18 cellular contexts compared by ENCODE assay signal in genomic region chr15:60661075-60661645, GRCh38.
DNase-seq lines count a peak whose midpoint lies in the region; ATAC-seq and TF ChIP-seq lines count a peak whose summit lies in the region.
"Had no signal": no experiment of that assay in that cellular context is flagged by ENCODE, and none has a peak within 500 bp of the region (broad histone marks: within the 10 kb centered on the region; RNA-seq: fewer than 3 reads in every experiment).

No MANE protein-coding gene starts in this region.

- H3K4me3 ChIP-seq in OCI-LY3 (ENCODE audit: low read length) (no peak overlapping the region), right lobe of liver (no peak overlapping the region), testis (no peak overlapping the region)
- H3K4me3 ChIP-seq: colonic mucosa had no signal

- no peak overlapping the region for H3K27ac ChIP-seq in OCI-LY3 (ENCODE audit: low read length)
- peak overlapping the region in 2 of 3 donors; percentile 25 to 65 for H3K27ac ChIP-seq in right lobe of liver
- peak overlapping the region; percentile 26 to 42 for H3K27ac ChIP-seq in testis
- H3K27ac ChIP-seq: colonic mucosa, HL-60 had no signal

- no peaks in the 10 kb centered on the region for H3K36me3 ChIP-seq in OCI-LY3 (replicated peaks; ENCODE audit: low read depth, low read length)
- H3K36me3 ChIP-seq in right lobe of liver = no peaks in the 10 kb centered on the region
- no peaks in the 10 kb centered on the region for H3K36me3 ChIP-seq in testis (ENCODE audit: low read depth, missing control alignments)
- H3K36me3 ChIP-seq: colonic mucosa had no signal

- no peaks in the 10 kb centered on the region for H4K20me1 ChIP-seq in OCI-LY3 (ENCODE audit: insufficient read depth, low read length)

- H3K27me3 Mint-ChIP-seq in brain = no peaks in the 10 kb centered on the region
- H3K27me3 Mint-ChIP-seq: CD4-positive, alpha-beta T cell had no signal

- peak overlapping the region in 3 of 5 experiments; percentile 38 to 79 (median 77) for H3K27ac Mint-ChIP-seq in brain
- H3K27ac Mint-ChIP-seq: CD4-positive, alpha-beta T cell; mesothelial cell of epicardium had no signal

- H3K4me1 Mint-ChIP-seq in brain = peaks cover 49% of the 10 kb centered on the region

- H3K9me3 ChIP-seq in OCI-LY3 (ENCODE audit: insufficient read depth, low read length) (no peaks in the 10 kb centered on the region), right lobe of liver (no peaks in the 10 kb centered on the region), testis (no peaks in the 10 kb centered on the region)
- H3K9me3 ChIP-seq: colonic mucosa had no signal

- ATAC-seq in right lobe of liver = peak in 2 of 4 donors; percentile 39 to 47
- no peak for ATAC-seq in GM21367 (IDR thresholded peaks at IDR 0.05; ENCODE audit: unreplicated experiment)

- no peak overlapping the region for H3K9ac ChIP-seq in OCI-LY3 (ENCODE audit: low read length)

- TF ChIP-seq CTCF in OCI-LY3 (IDR thresholded peaks at IDR 0.05; ENCODE audit: low read depth, low read length) (no peak), brain (conservative IDR thresholded peaks at IDR 0.05) (no peak), right lobe of liver (IDR thresholded peaks at IDR 0.05) (no peak), testis (IDR thresholded peaks at IDR 0.05) (no peak)

- no peaks in the 10 kb centered on the region for H3K36me3 Mint-ChIP-seq in brain
- H3K36me3 Mint-ChIP-seq: mesothelial cell of epicardium had no signal

- intact Hi-C loops in right lobe of liver (cut with DNase I) = no loop called here
- intact Hi-C loops in testis (cut with DNase I; ENCODE audit: low total_unique reads) = no loop called here

- H3K79me2 ChIP-seq in OCI-LY3 (ENCODE audit: low read length) = no peaks in the 10 kb centered on the region

- peak overlapping the region in 1 of 5 experiments; percentile 16 for H3K4me3 Mint-ChIP-seq in brain
- H3K4me3 Mint-ChIP-seq: CD4-positive, alpha-beta T cell; mesothelial cell of epicardium had no signal

- H3K27me3 ChIP-seq in OCI-LY3 (ENCODE audit: low read depth, low read length) (peaks cover 25% of the 10 kb centered on the region; the same call in 1 of the 2 replicates), right lobe of liver (no peaks in the 10 kb centered on the region), testis (no peaks in the 10 kb centered on the region)
- H3K27me3 ChIP-seq: colonic mucosa had no signal

- no peak overlapping the region for H2AFZ ChIP-seq in OCI-LY3 (ENCODE audit: low read depth, low read length)

- DNase-seq in right lobe of liver = no peak
- DNase-seq in testis = no peak
- DNase-seq in COLO829 (ENCODE audit: low spot score) = no peak
- DNase-seq in midbrain (lab: John Stamatoyannopoulos, UW) = no peak
- DNase-seq: activated T-cell treated with anti-CD3 and anti-CD28 coated beads, Interleukin-2, amount 50 U/mL, for 48 hours; amniotic stem cell; CD4-positive, alpha-beta T cell; colonic mucosa; Kasumi-1; NCI-H1930; NCI-H526 treated with DMSO at 0.1 percent for 48 hours; occipital lobe; T-helper 9 cell had no signal

- no peak for TF ChIP-seq POLR2A in right lobe of liver (IDR thresholded peaks at IDR 0.05)
- no peak for TF ChIP-seq POLR2A in testis (IDR thresholded peaks at IDR 0.05)

- H3K4me2 ChIP-seq in OCI-LY3 (ENCODE audit: low read length) = peak overlapping the region; percentile 47

- H3K4me1 ChIP-seq in OCI-LY3 (ENCODE audit: low read length) = peaks cover 22% of the 10 kb centered on the region
- peaks cover 0 to 21% (median 3%) of the 10 kb centered on the region in 4 donors for H3K4me1 ChIP-seq in right lobe of liver
- H3K4me1 ChIP-seq in testis = peaks cover 8% of the 10 kb centered on the region
- H3K4me1 ChIP-seq: colonic mucosa had no signal

- H3K9me3 Mint-ChIP-seq in brain = no peaks in the 10 kb centered on the region
- H3K9me3 Mint-ChIP-seq: CD4-positive, alpha-beta T cell; mesothelial cell of epicardium had no signal

- 33% methylated on average over 1 of the region's 1 CpG for WGBS in right lobe of liver (ENCODE audit: insufficient coverage, low coverage, low lambda C conversion rate, missing lambda C conversion rate)
- WGBS in testis, 2 donors = 64 to 83% methylated on average over 1 of the region's 1 CpG
